Comparison of ENCODE assay signal across 8 cellular contexts in genomic region chr4:140743194-140743931, GRCh38. TPM values are rescaled to one million over a fixed set of nuclear protein-coding genes. Genes with fewer than 3 reads are reported as not detected.
A peak's percentile ranks its signal among the peaks of the same experiment; 100 is the strongest.
DNase-seq lines count a peak whose midpoint lies in the region; ATAC-seq, FAIRE-seq and TF ChIP-seq lines count a peak whose summit lies in the region.

No MANE protein-coding gene starts in this region.

- no peak overlapping the region for H3K4me3 ChIP-seq in BJ (ENCODE audit: low read depth, low read length)
- H3K4me3 ChIP-seq in HepG2 (replicated peaks in 1 of 3; ENCODE audit: insufficient read depth in 1 of 3, low read depth in 2 of 3, low read length in 3 of 3) = no peak overlapping the region

- H3K9me3 ChIP-seq in HepG2 (ENCODE audit: low read length) = peaks cover 2% of the 10 kb centered on the region; the same call in 1 of the 2 replicates

- 29% methylated on average over 4 of the region's 4 CpGs for WGBS in HepG2 (ENCODE audit: low lambda C conversion rate)

- H3K4me1 ChIP-seq in HepG2 (ENCODE audit: insufficient read depth, low read length) = peaks cover 68% of the 10 kb centered on the region

- in situ Hi-C loops in HepG2 (cut with HindIII; ENCODE audit: extremely low pct_ligation_motif_present, low pct_unique_long_range_greater_than_20kb) = no loop called here

- CTCF ChIA-PET in BJ (lab: Yijun Ruan, JAX) = no interaction called here
- CTCF ChIA-PET in HepG2 (lab: Yijun Ruan, JAX; ENCODE audit: low intra/inter-chr PET ratio, low total read pairs) = interaction anchor here (0.5 to 1.4 kb wide), 2 partner anchors 9 to 108 kb away, joined by 4 to 7 read pairs; no protein-coding TSS in a partner anchor

- peak; percentile 69 for ATAC-seq in HG03103 (IDR thresholded peaks at IDR 0.05; ENCODE audit: low read depth, unreplicated experiment)
- ATAC-seq in HepG2 = peak; percentile 85
- no peak for ATAC-seq in stimulated activated naive CD8-positive, alpha-beta T cell treated with anti-CD3 and anti-CD28 coated beads, Interleukin-15, Interleukin-2, amounts not matched to agents 100 U/mL and 50 U/mL, for 24 hours

- no peaks in the 10 kb centered on the region; the same call in 1 of the 2 replicates for H4K20me1 ChIP-seq in HepG2 (ENCODE audit: insufficient read depth, low read length)

- peak overlapping the region; percentile 51 for H3K4me2 ChIP-seq in HepG2 (ENCODE audit: low read depth, low read length)

- intact Hi-C loops in HepG2 (cut with micrococcal nuclease; ENCODE audit: unreplicated experiment) = loop anchor here (1.0 to 5.0 kb wide), 3 partner anchors 15 to 107 kb away; no protein-coding TSS in a partner anchor

- H2AFZ ChIP-seq in HepG2 (ENCODE audit: low read length) = no peak overlapping the region

- peak overlapping the region; percentile 52 for H3K27ac ChIP-seq in HepG2 (ENCODE audit: extremely low read length, insufficient read depth, low read length)

- DNase-seq in BJ (ENCODE audit: low read depth) (no peak), SW480 (ENCODE audit: low spot score) (peak; percentile 18), HepG2 (ENCODE audit: low spot score) (peak; percentile 51), GM19240 (ENCODE audit: insufficient read length, low spot score) (no peak), 8988T (no peak)
- DNase-seq in stimulated activated naive CD8-positive, alpha-beta T cell treated with anti-CD3 and anti-CD28 coated beads, Interleukin-15, Interleukin-2, amounts not matched to agents 100 U/mL and 50 U/mL, for 24 hours = no peak

- peak; percentile 35; the same call in 1 of the 2 replicates for TF ChIP-seq CTCF in BJ (IDR thresholded peaks at IDR 0.05; ENCODE audit: insufficient read depth, low read depth, low read length)
- peak; percentile 57 for TF ChIP-seq CTCF in HepG2 (CRISPR knock-in tag; IDR thresholded peaks at IDR 0.05)

- BruUV-seq in HepG2 (replicated peaks; lab: Mats Ljungman, UMichigan) = no TSS peak

- H3K36me3 ChIP-seq in BJ (ENCODE audit: control insufficient read depth, insufficient read depth, low read length) (no peaks in the 10 kb centered on the region), HepG2 (replicated peaks in 1 of 2; ENCODE audit: control insufficient read depth in 1 of 2, insufficient read depth in 2 of 2, low read length in 2 of 2) (no peaks in the 10 kb centered on the region)

- peak overlapping the region; percentile 47 for H3K9ac ChIP-seq in HepG2 (ENCODE audit: insufficient read depth, low read depth, low read length)

- peaks cover 90% of the 10 kb centered on the region for H3K79me2 ChIP-seq in HepG2 (ENCODE audit: insufficient read depth, low read length)

- TF ChIP-seq POLR2A in GM19193 (IDR thresholded peaks at IDR 0.05; ENCODE audit: extremely low read depth, insufficient read depth, insufficient read length) (peak; percentile 40), HepG2 (IDR thresholded peaks at IDR 0.05; ENCODE audit: insufficient read depth in 1 of 2, low read depth in 2 of 2, low read length in 2 of 2) (no peak)

- FAIRE-seq in HepG2 (lab: Jason Lieb, UNC) = peak; percentile 86

- TF ChIP-seq RAD21 in HepG2 (CRISPR knock-in tag; IDR thresholded peaks at IDR 0.05) = no peak; the same call in 1 of the 2 replicates

- H3K27me3 ChIP-seq in BJ (ENCODE audit: control insufficient read depth, insufficient read depth, low read length) = no peaks in the 10 kb centered on the region
- H3K27me3 ChIP-seq in HepG2 (ENCODE audit: control insufficient read depth in 1 of 2, insufficient read depth in 2 of 2, low read length in 2 of 2) = no peaks in the 10 kb centered on the region

- TF ChIP-seq EP300 in HepG2 (IDR thresholded peaks at IDR 0.05; ENCODE audit: low read depth in 2 of 2, low read length in 2 of 2) (no peak), HepG2 (CRISPR knock-in tag; IDR thresholded peaks at IDR 0.05; ENCODE audit: borderline replicate concordance) (no peak)

- POLR2A ChIA-PET in BJ (lab: Charles Lee) = no interaction called here
- POLR2A ChIA-PET in HepG2 (lab: Yijun Ruan, JAX) = interaction anchor here (1.2 kb wide), 1 partner anchor 13 kb away, joined by 10 read pairs; the partner anchor contains the start of gene TBC1D9

TF ChIP-seq in HepG2, 621 proteins besides CTCF, POLR2A, EP300 and RAD21:
- TF ChIP-seq ZNF792 (CRISPR knock-in tag; IDR thresholded peaks at IDR 0.05) (peak; percentile 28; the same call in 1 of the 2 replicates), FOXA1 (IDR thresholded peaks at IDR 0.05) (no peak), FOXA1 (CRISPR knock-in tag; IDR thresholded peaks at IDR 0.05) (peak; percentile 30; the same call in 1 of the 2 replicates), MIXL1 (CRISPR knock-in tag; IDR thresholded peaks at IDR 0.05) (0 out of 2 replicates have a peak, but pooled peaks have one; percentile 31), ZNF567 (CRISPR knock-in tag; IDR thresholded peaks at IDR 0.05; ENCODE audit: borderline replicate concordance) (no peak), MED1 (CRISPR knock-in tag; IDR thresholded peaks at IDR 0.05) (no peak), AHR (CRISPR knock-in tag; IDR thresholded peaks at IDR 0.05) (no peak), RXRB (CRISPR knock-in tag; IDR thresholded peaks at IDR 0.05; ENCODE audit: borderline replicate concordance) (0 out of 2 replicates have a peak, but pooled peaks have one; percentile 13), TFAP4 (IDR thresholded peaks at IDR 0.05; ENCODE audit: borderline replicate concordance, low read depth) (peak; percentile 45; the same call in 1 of the 2 replicates), ZC3H13 (CRISPR knock-in tag; IDR thresholded peaks at IDR 0.05) (no peak), STAG1 (CRISPR knock-in tag; IDR thresholded peaks at IDR 0.05) (peak; percentile 37), ZNF878 (CRISPR knock-in tag; IDR thresholded peaks at IDR 0.05) (no peak), ZNF292 (CRISPR knock-in tag; IDR thresholded peaks at IDR 0.05; ENCODE audit: borderline replicate concordance, low read depth) (peak; percentile 47; the same call in 1 of the 2 replicates), BHLHE40 (IDR thresholded peaks at IDR 0.05; ENCODE audit: low read length) (no peak), HDAC1 (CRISPR knock-in tag; IDR thresholded peaks at IDR 0.05) (0 out of 2 replicates have a peak, but pooled peaks have one; percentile 25), SSRP1 (CRISPR knock-in tag; IDR thresholded peaks at IDR 0.05) (0 out of 2 replicates have a peak, but pooled peaks have one; percentile 79), SALL1 (CRISPR knock-in tag; IDR thresholded peaks at IDR 0.05) (0 out of 2 replicates have a peak, but pooled peaks have one; percentile 28), TBX2 (CRISPR knock-in tag; IDR thresholded peaks at IDR 0.05; ENCODE audit: borderline replicate concordance) (0 out of 2 replicates have a peak, but pooled peaks have one; percentile 18), HMGXB4 (CRISPR knock-in tag; IDR thresholded peaks at IDR 0.05; ENCODE audit: borderline replicate concordance in 1 of 2, low read depth in 1 of 2) (0 out of 4 replicates have a peak, but pooled peaks of 1 of the 2 experiments have one; percentile 27), HOXA3 (CRISPR knock-in tag; IDR thresholded peaks at IDR 0.05) (0 out of 2 replicates have a peak, but pooled peaks have one; percentile 15)

RNA-seq across cellular contexts. Expression of gene TBC1D9, which starts 12.8 kb away (rescaled TPM):
- polyA plus RNA-seq in BJ (2011; rRNA removed) (12.0 and 12.5 TPM in 2 replicates), HepG2 (2011; rRNA removed) (9.6 and 11.9 TPM in 2 replicates)
- 15.7 and 17.1 TPM in 2 replicates for polyA minus RNA-seq in BJ (2011; rRNA and poly(A)+ RNA removed)
- total RNA-seq in HepG2 (2016; rRNA removed; fragmentation: Illumina TruSeq; extraction: Trizol) = 12.2 TPM in 2 replicates
- 1.5 and 2.6 TPM in 2 replicates for total RNA-seq in HepG2 (2016; cell fraction: cytosol; rRNA removed; fragmentation: Illumina TruSeq; extraction: Trizol; ENCODE audit: low read depth)
- 10.4 and 11.6 TPM in 2 replicates for total RNA-seq in HepG2 (2016; cell fraction: insoluble cytoplasmic fraction; rRNA removed; fragmentation: Illumina TruSeq; extraction: Trizol)
- total RNA-seq in HepG2 (2016; cell fraction: membrane; rRNA removed; fragmentation: Illumina TruSeq; extraction: Trizol) = 4.6 and 4.8 TPM in 2 replicates
- total RNA-seq in HepG2 (2016; cell fraction: nucleus; rRNA removed; fragmentation: Illumina TruSeq; extraction: Trizol) = 17.1 and 20.0 TPM in 2 replicates
- 7.0 and 8.0 TPM in 2 replicates for polyA plus RNA-seq in HepG2 (2011; cell fraction: cytosol; rRNA removed)
- 11.8 and 12.8 TPM in 2 replicates for polyA plus RNA-seq in HepG2 (2011; cell fraction: nucleus; rRNA removed)
- polyA plus RNA-seq in HepG2 (2012) = 7.3 and 8.1 TPM in 2 replicates
- polyA plus RNA-seq in HepG2 (2016; cell fraction: cytosol; fragmentation: Illumina TruSeq; extraction: Trizol; ENCODE audit: low read depth) = 0.26 and 0.42 TPM in 2 replicates
- 7.8 and 8.5 TPM in 2 replicates for polyA plus RNA-seq in HepG2 (2016; cell fraction: insoluble cytoplasmic fraction; fragmentation: Illumina TruSeq; extraction: Trizol; ENCODE audit: low read depth)
- 1.4 and 1.7 TPM in 2 replicates for polyA plus RNA-seq in HepG2 (2016; cell fraction: membrane; fragmentation: Illumina TruSeq; extraction: Trizol; ENCODE audit: low read depth)
- polyA plus RNA-seq in HepG2 (2016; cell fraction: nucleus; fragmentation: Illumina TruSeq; extraction: Trizol; ENCODE audit: insufficient read depth, low read depth) = 11.3 and 12.2 TPM in 2 replicates
- polyA minus RNA-seq in HepG2 (2011; rRNA and poly(A)+ RNA removed; ENCODE audit: low replicate concordance) = 11.6 and 31.0 TPM in 2 replicates
- polyA minus RNA-seq in HepG2 (2011; cell fraction: cytosol; rRNA and poly(A)+ RNA removed) = 13.0 and 13.1 TPM in 2 replicates
- polyA minus RNA-seq in HepG2 (2011; cell fraction: nucleus; rRNA and poly(A)+ RNA removed) = 57.6 and 63.4 TPM in 2 replicates

Comparison
In these comparisons a context has a peak if more than half of its experiments do, and no peak if none do; other contexts are left out.
1. DNase-seq: peak in SW480 (single experiment) and HepG2 (single experiment); none in BJ (single experiment), GM19240 (single experiment), 8988T (single experiment) and stimulated activated naive CD8-positive, alpha-beta T cell treated with anti-CD3 and anti-CD28 coated beads, Interleukin-15, Interleukin-2, amounts not matched to agents 100 U/mL and 50 U/mL, for 24 hours (single experiment).